ENCODE assay signal across 23 cellular contexts in the genomic region with DNA sequence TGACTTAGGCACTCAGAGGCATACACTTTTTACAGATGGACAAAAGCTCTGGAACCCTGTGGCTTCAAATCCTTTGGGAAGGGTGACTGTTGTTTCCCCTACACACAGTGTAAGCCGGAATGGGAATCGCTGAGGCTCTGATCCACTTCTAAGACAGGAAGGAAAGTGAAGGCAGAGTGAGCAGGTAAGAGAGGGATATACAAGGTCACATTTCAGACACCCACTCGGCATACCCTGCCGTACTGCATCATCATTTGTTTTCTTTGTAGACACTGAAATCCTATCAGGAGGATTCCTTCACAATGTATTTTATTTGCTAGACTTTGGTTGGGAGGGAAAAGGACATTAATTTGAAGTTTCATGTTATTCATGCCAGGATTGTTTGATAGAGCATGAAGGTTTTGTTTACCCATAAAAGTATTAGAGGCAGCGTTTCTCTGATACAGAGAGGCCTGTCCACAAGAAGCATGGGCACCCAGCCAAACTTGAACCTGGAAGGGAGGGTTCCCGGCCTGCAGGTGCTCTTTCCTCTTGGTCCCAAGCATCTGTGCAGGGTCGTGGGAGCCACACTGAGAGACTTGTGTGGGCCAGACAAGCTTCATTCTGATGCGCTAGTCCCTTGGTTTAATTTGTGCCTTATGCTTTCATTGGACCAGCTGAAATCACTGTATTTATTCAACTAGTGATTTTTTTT. TPM values are rescaled to one million over a fixed set of nuclear protein-coding genes. Genes with fewer than 3 reads are reported as not detected.
DNase-seq lines count a peak whose midpoint lies in the region; ATAC-seq and TF ChIP-seq lines count a peak whose summit lies in the region.
"Had no signal": no experiment of that assay in that cellular context is flagged by ENCODE, and none has a peak within 500 bp of the region (broad histone marks: within the 10 kb centered on the region; RNA-seq: fewer than 3 reads in every experiment).

No MANE protein-coding gene starts in this region.

- H3K27ac ChIP-seq in heart right ventricle: peak overlapping the region in 6 of 10 donors; percentile 27 to 90 (median 70)
- H3K27ac ChIP-seq in uterus: peak overlapping the region; percentile 79 to 87
- H3K27ac ChIP-seq: right lobe of liver had no signal

- H3K36me3 Mint-ChIP-seq in mesothelial cell of epicardium: no peaks in the 10 kb centered on the region

- no peak for ATAC-seq in heart right ventricle
- ATAC-seq: GM12878, right lobe of liver had no signal

- no peaks in the 10 kb centered on the region for H3K27me3 ChIP-seq in heart right ventricle
- H3K27me3 ChIP-seq in uterus: no peaks in the 10 kb centered on the region
- H3K27me3 ChIP-seq: right lobe of liver, vagina had no signal

- H3K4me3 Mint-ChIP-seq in mesothelial cell of epicardium: no peak overlapping the region
- H3K4me3 Mint-ChIP-seq: CD4-positive, CD25-positive, alpha-beta regulatory T cell; naive B cell had no signal

- no peaks in the 10 kb centered on the region for H3K9me3 ChIP-seq in heart right ventricle
- H3K9me3 ChIP-seq in uterus: no peaks in the 10 kb centered on the region
- H3K9me3 ChIP-seq: right lobe of liver, vagina had no signal

- 57 to 64% methylated on average over 8 of the region's 8 CpGs for WGBS in heart right ventricle, 2 donors

- peaks cover 32% of the 10 kb centered on the region for H3K4me1 Mint-ChIP-seq in mesothelial cell of epicardium

- no peaks in the 10 kb centered on the region for H3K27me3 Mint-ChIP-seq in mesothelial cell of epicardium (ENCODE audit: low read depth)
- H3K27me3 Mint-ChIP-seq: naive B cell had no signal

- no peak for TF ChIP-seq CTCF in heart right ventricle (IDR thresholded peaks at IDR 0.05)
- no peak for TF ChIP-seq CTCF in mesothelial cell of epicardium (IDR thresholded peaks at IDR 0.05; ENCODE audit: unreplicated experiment)
- no peak for TF ChIP-seq CTCF in uterus (IDR thresholded peaks at IDR 0.05)

- peak overlapping the region; percentile 84 for H3K27ac Mint-ChIP-seq in mesothelial cell of epicardium
- H3K27ac Mint-ChIP-seq: CD4-positive, CD25-positive, alpha-beta regulatory T cell had no signal

- H3K4me3 ChIP-seq in heart right ventricle (no peak overlapping the region), uterus (no peak overlapping the region)
- H3K4me3 ChIP-seq: GM12878, right lobe of liver, vagina had no signal

- H3K36me3 ChIP-seq in heart right ventricle: peaks cover 0 to 11% (median 0%) of the 10 kb centered on the region in 9 donors
- no peaks in the 10 kb centered on the region for H3K36me3 ChIP-seq in uterus
- H3K36me3 ChIP-seq: right lobe of liver, vagina had no signal

- TF ChIP-seq POLR2A in uterus (IDR thresholded peaks at IDR 0.05): no peak

- intact Hi-C loops in heart right ventricle (cut with DNase I) (no loop called here), cardiac septum (cut with DNase I) (no loop called here), uterus (cut with DNase I; ENCODE audit: low total_unique reads) (no loop called here)

- H3K4me1 ChIP-seq in heart right ventricle (peaks cover 4 to 72% (median 37%) of the 10 kb centered on the region in 9 donors), uterus (peaks cover 0 to 3% of the 10 kb centered on the region in 2 donors)
- H3K4me1 ChIP-seq: right lobe of liver, vagina had no signal

- DNase-seq in heart right ventricle (no peak), cardiac septum (ENCODE audit: low spot score) (no peak), NCI-H2196 treated with DMSO at 0.1 percent for 48 hours (lab: John Stamatoyannopoulos, UW; ENCODE audit: unreplicated experiment) (peak; percentile 5), mesothelial cell of epicardium (ENCODE audit: low spot score in 2 of 2, unreplicated experiment in 2 of 2) (no peak), uterus (peak; percentile 38 to 50), T-helper 9 cell (no peak), COR-L47 (lab: John Stamatoyannopoulos, UW) (no peak)
- DNase-seq: activated CD4-positive, alpha-beta T cell treated with anti-CD3 and anti-CD28 coated beads for 1 hour; activated CD8-positive, alpha-beta memory T cell treated with anti-CD3 and anti-CD28 coated beads for 24 hours; activated naive CD4-positive, alpha-beta T cell treated with Interleukin-2 at 50 U/mL for 16 hours; activated T-cell treated with anti-CD3 and anti-CD28 coated beads, Interleukin-2, amount 50 U/mL, for 48 hours; CD4-positive, CD25-positive, alpha-beta regulatory T cell; cortex of kidney; DMS 273 treated with DMSO at 0.1 percent for 48 hours; HCEC 1CT; mesendoderm; naive B cell; NCI-H2081 treated with DMSO at 0.1 percent for 48 hours; NCI-H774; right lobe of liver; stimulated activated CD8-positive, alpha-beta memory T cell treated with anti-CD3 and anti-CD28 coated beads, Interleukin-4, amount 100 ng/mL, for 48 hours had no signal

- H3K9me3 Mint-ChIP-seq in mesothelial cell of epicardium: peaks cover under 1% of the 10 kb centered on the region
- H3K9me3 Mint-ChIP-seq: CD4-positive, CD25-positive, alpha-beta regulatory T cell; naive B cell had no signal

RNA-seq across cellular contexts. Expression of a gene that starts 21.9 kb away (rescaled TPM):
- 10 to 100 TPM; 42.1 to 89.2 (median 56.5) TPM for total RNA-seq in heart right ventricle
- 10 to 100 TPM; 15.2 to 85.7 TPM for polyA plus RNA-seq in heart right ventricle
- total RNA-seq in cardiac septum: 80.8 TPM
- 108 to 110 TPM (median 109 TPM) in 3 replicates for total RNA-seq in mesothelial cell of epicardium
- 1,000 to 10,000 TPM in 2 of 4 donors, 100 to 1,000 TPM in 1, 10 to 100 TPM in 1; 95.2 to 1,545 (median 900) TPM for total RNA-seq in uterus

Comparison
In these comparisons a context has a peak if more than half of its experiments do, and no peak if none do; other contexts are left out.
1. DNase-seq: peak in NCI-H2196 treated with DMSO at 0.1 percent for 48 hours (single experiment) and uterus (2 of 2); none in heart right ventricle (0 of 2), cardiac septum (single experiment), mesothelial cell of epicardium (0 of 2), T-helper 9 cell (single experiment) and COR-L47 (single experiment).